In genomic region chr20:35320396-35321126, GRCh38 we compare ENCODE assay signal across 1 cellular context.
TF ChIP-seq lines count a peak whose summit lies in the region.

No MANE protein-coding gene starts in this region.

TF ChIP-seq in HepG2, 621 proteins besides CTCF, POLR2A, EP300 and RAD21 (continued from another document and continues in another):
- TF ChIP-seq PATZ1 (CRISPR knock-in tag; IDR thresholded peaks at IDR 0.05) (0 out of 2 replicates have a peak, but pooled peaks have one; percentile 34), SMAD3 (CRISPR knock-in tag; IDR thresholded peaks at IDR 0.05) (no peak), LBX2 (CRISPR knock-in tag; IDR thresholded peaks at IDR 0.05; ENCODE audit: borderline replicate concordance) (no peak), ZNF431 (CRISPR knock-in tag; IDR thresholded peaks at IDR 0.05; ENCODE audit: borderline replicate concordance, low read depth) (no peak), ZNF232 (CRISPR knock-in tag; IDR thresholded peaks at IDR 0.05; ENCODE audit: borderline replicate concordance) (no peak), ZHX2 (IDR thresholded peaks at IDR 0.05; ENCODE audit: low read depth) (no peak), ZHX2 (CRISPR knock-in tag; IDR thresholded peaks at IDR 0.05; ENCODE audit: borderline replicate concordance) (no peak), ZNF616 (CRISPR knock-in tag; IDR thresholded peaks at IDR 0.05; ENCODE audit: low read depth) (no peak), RNF2 (conservative IDR thresholded peaks at IDR 0.05; ENCODE audit: low read depth) (no peak), MTERF4 (CRISPR knock-in tag; IDR thresholded peaks at IDR 0.05) (no peak), PBX3 (CRISPR knock-in tag; IDR thresholded peaks at IDR 0.05; ENCODE audit: borderline replicate concordance) (no peak), HMG20B (CRISPR knock-in tag; conservative IDR thresholded peaks at IDR 0.05) (no peak), JUND (CRISPR knock-in tag; IDR thresholded peaks at IDR 0.05) (no peak), ZNF17 (CRISPR knock-in tag; IDR thresholded peaks at IDR 0.05) (no peak), MIER3 (CRISPR knock-in tag; IDR thresholded peaks at IDR 0.05; ENCODE audit: borderline replicate concordance) (peak; percentile 70; the same call in 1 of the 2 replicates), MTF1 (CRISPR knock-in tag; IDR thresholded peaks at IDR 0.05) (no peak), ZNF234 (CRISPR knock-in tag; conservative IDR thresholded peaks at IDR 0.05) (no peak), ZBTB7A (CRISPR knock-in tag; IDR thresholded peaks at IDR 0.05) (no peak), RBFOX2 (IDR thresholded peaks at IDR 0.05; ENCODE audit: low read depth, low read length) (no peak), ZNF557 (CRISPR knock-in tag; IDR thresholded peaks at IDR 0.05) (no peak), DBP (CRISPR knock-in tag; IDR thresholded peaks at IDR 0.05; ENCODE audit: not compliant biosample characterization) (no peak), ZNF530 (CRISPR knock-in tag; IDR thresholded peaks at IDR 0.05; ENCODE audit: low read depth) (no peak), HCFC1 (IDR thresholded peaks at IDR 0.05; ENCODE audit: low read depth, low read length) (no peak), USF2 (IDR thresholded peaks at IDR 0.05; ENCODE audit: low read depth, low read length) (no peak), USF2 (CRISPR knock-in tag; IDR thresholded peaks at IDR 0.05; ENCODE audit: borderline replicate concordance) (no peak), SKI (IDR thresholded peaks at IDR 0.05; ENCODE audit: partially characterized antibody) (no peak), KLF13 (CRISPR knock-in tag; IDR thresholded peaks at IDR 0.05) (no peak), ZNF878 (CRISPR knock-in tag; IDR thresholded peaks at IDR 0.05) (no peak), ZNF670 (CRISPR knock-in tag; IDR thresholded peaks at IDR 0.05; ENCODE audit: borderline replicate concordance) (no peak), DDIT3 (CRISPR knock-in tag; IDR thresholded peaks at IDR 0.05) (no peak), CCDC6 (CRISPR knock-in tag; IDR thresholded peaks at IDR 0.05) (no peak), MIER2 (CRISPR knock-in tag; IDR thresholded peaks at IDR 0.05) (no peak), ZNF460 (CRISPR knock-in tag; IDR thresholded peaks at IDR 0.05; ENCODE audit: borderline replicate concordance) (no peak), ZNF335 (CRISPR knock-in tag; IDR thresholded peaks at IDR 0.05) (peak; percentile 88; the same call in 1 of the 2 replicates), TFDP1 (CRISPR knock-in tag; IDR thresholded peaks at IDR 0.05; ENCODE audit: borderline replicate concordance) (no peak), ZNF691 (CRISPR knock-in tag; IDR thresholded peaks at IDR 0.05; ENCODE audit: borderline replicate concordance, low read depth) (no peak), ZNF354B (CRISPR knock-in tag; IDR thresholded peaks at IDR 0.05) (no peak), ZBTB2 (CRISPR knock-in tag; IDR thresholded peaks at IDR 0.05; ENCODE audit: low read depth) (no peak), RFX5 (IDR thresholded peaks at IDR 0.05; ENCODE audit: low read depth, low read length) (peak; percentile 14; the same call in 1 of the 2 replicates), ZNF589 (CRISPR knock-in tag; conservative IDR thresholded peaks at IDR 0.05) (peak; percentile 17; the same call in 1 of the 2 replicates), HOXA9 (CRISPR knock-in tag; IDR thresholded peaks at IDR 0.05; ENCODE audit: borderline replicate concordance) (no peak), ERF (CRISPR knock-in tag; IDR thresholded peaks at IDR 0.05) (peak; percentile 34; the same call in 1 of the 2 replicates), PAWR (CRISPR knock-in tag; IDR thresholded peaks at IDR 0.05; ENCODE audit: borderline replicate concordance) (no peak), ZNF430 (CRISPR knock-in tag; IDR thresholded peaks at IDR 0.05) (no peak), NFATC3 (CRISPR knock-in tag; IDR thresholded peaks at IDR 0.05) (no peak), SSRP1 (CRISPR knock-in tag; IDR thresholded peaks at IDR 0.05) (no peak), MAX (IDR thresholded peaks at IDR 0.05) (no peak), ZNF44 (CRISPR knock-in tag; IDR thresholded peaks at IDR 0.05) (no peak), HIVEP1 (CRISPR knock-in tag; IDR thresholded peaks at IDR 0.05) (no peak)
